ENCODE assay signal across 9 cellular contexts in the genomic region with DNA sequence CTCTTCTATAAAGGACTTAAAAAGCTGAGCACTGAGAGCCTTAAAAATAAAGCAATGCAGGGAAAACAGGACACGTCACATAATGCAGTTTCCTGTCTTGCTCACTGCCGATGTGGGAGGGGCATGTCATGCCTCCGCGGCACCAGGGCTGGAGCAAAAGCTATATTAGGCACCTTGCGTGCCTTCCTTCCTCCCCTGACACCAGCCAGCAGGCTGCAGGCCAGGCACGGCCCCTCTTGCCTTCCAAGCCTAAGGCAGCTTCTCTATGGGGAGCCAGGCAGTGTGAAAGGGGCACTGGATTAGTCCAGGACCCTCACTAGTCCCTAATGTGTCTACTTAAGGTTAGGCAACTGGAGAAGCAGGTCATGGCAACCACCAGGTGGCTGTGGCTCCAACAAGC. TPM values are rescaled to one million over a fixed set of nuclear protein-coding genes. Genes with fewer than 3 reads are reported as not detected.
A peak's percentile ranks its signal among the peaks of the same experiment; 100 is the strongest.
DNase-seq lines count a peak whose midpoint lies in the region; ATAC-seq, FAIRE-seq and TF ChIP-seq lines count a peak whose summit lies in the region.
"Had no signal": no experiment of that assay in that cellular context is flagged by ENCODE, and none has a peak within 500 bp of the region (broad histone marks: within the 10 kb centered on the region; RNA-seq: fewer than 3 reads in every experiment).

No MANE protein-coding gene starts in this region.

- peak; percentile 49 for DNase-seq in GM12891 (ENCODE audit: insufficient read length, low spot score)
- peak in 3 of 4 experiments; percentile 24 to 35 (median 27) for DNase-seq in activated CD4-positive, CD25-positive, alpha-beta regulatory T cell (lab: John Stamatoyannopoulos, UW)
- no peak for DNase-seq in endodermal cell
- DNase-seq in sciatic nerve (ENCODE audit: low spot score): no peak
- no peak for DNase-seq in SKM-1 (lab: John Stamatoyannopoulos, UW; ENCODE audit: unreplicated experiment)
- DNase-seq in kidney: no peak

- no peaks in the 10 kb centered on the region for H3K36me3 ChIP-seq in endodermal cell (ENCODE audit: control insufficient read depth, insufficient read depth, low read length)
- no peaks in the 10 kb centered on the region for H3K36me3 ChIP-seq in kidney (ENCODE audit: control insufficient read depth in 1 of 2, insufficient read depth in 2 of 2, low read length in 2 of 2)

- intact Hi-C loops in sciatic nerve (cut with DNase I): loop anchor here (10.0 kb wide), 1 partner anchor 139 kb away; no protein-coding TSS in a partner anchor
- intact Hi-C loops in kidney (cut with DNase I): loop anchor here (10.0 kb wide), 1 partner anchor 139 kb away; no protein-coding TSS in a partner anchor

- H3K36me3 Mint-ChIP-seq in endodermal cell (ENCODE audit: low read depth): no peaks in the 10 kb centered on the region

- ATAC-seq in HG02938 (IDR thresholded peaks at IDR 0.05; ENCODE audit: unreplicated experiment) (peak; percentile 49), sciatic nerve (peak; percentile 60), GM18520 (IDR thresholded peaks at IDR 0.05; ENCODE audit: unreplicated experiment) (no peak)

- H3K9ac ChIP-seq in endodermal cell (ENCODE audit: extremely low read depth, low read length, poor library complexity, severe bottlenecking) (no peak overlapping the region), kidney (ENCODE audit: low read length in 2 of 2) (no peak overlapping the region)

- H3K27me3 ChIP-seq in endodermal cell (ENCODE audit: control insufficient read depth, insufficient read depth, low read length, poor library complexity, severe bottlenecking): no peaks in the 10 kb centered on the region

- no peak for TF ChIP-seq POLR2A in GM12891 (IDR thresholded peaks at IDR 0.05; ENCODE audit: low read depth, low read length)

- H3K4me3 ChIP-seq in endodermal cell (ENCODE audit: low read length) (no peak overlapping the region), kidney (ENCODE audit: low read length in 2 of 2) (no peak overlapping the region)

- H3K9me3 Mint-ChIP-seq in endodermal cell: no peaks in the 10 kb centered on the region

- WGBS in endodermal cell (ENCODE audit: insufficient coverage in 1 of 2, insufficient read length in 1 of 2), 2 experiments: 89 to 93% methylated on average over 5 to 6 of the region's 6 CpGs

- H3K9me3 ChIP-seq in endodermal cell (ENCODE audit: control insufficient read depth, low read length): no peaks in the 10 kb centered on the region
- H3K9me3 ChIP-seq in kidney (ENCODE audit: control insufficient read depth in 1 of 2, low read length in 2 of 2): no peaks in the 10 kb centered on the region

- H3K4me1 Mint-ChIP-seq in endodermal cell: peaks cover 10% of the 10 kb centered on the region

- no peak overlapping the region for H3K27ac Mint-ChIP-seq in endodermal cell

- TF ChIP-seq CTCF in endodermal cell (conservative IDR thresholded peaks at IDR 0.05): peak; percentile 33
- TF ChIP-seq CTCF in kidney (IDR thresholded peaks at IDR 0.05; ENCODE audit: borderline replicate concordance, extremely low read depth, insufficient read depth): no peak

- H3K4me3 Mint-ChIP-seq in endodermal cell: no peak overlapping the region

- peaks cover 6% of the 10 kb centered on the region for H3K27me3 Mint-ChIP-seq in endodermal cell (ENCODE audit: insufficient read depth)

- H3K27ac ChIP-seq in endodermal cell (ENCODE audit: low read depth, low read length) (no peak overlapping the region), kidney (ENCODE audit: low read depth in 2 of 2, low read length in 2 of 2) (peak overlapping the region in 1 of 2 donors; percentile 23)

- H3K4me1 ChIP-seq in endodermal cell (ENCODE audit: control insufficient read depth, insufficient read depth, low read length) (no peaks in the 10 kb centered on the region), kidney (ENCODE audit: control insufficient read depth in 1 of 2, insufficient read depth in 1 of 2, low read depth in 1 of 2, low read length in 2 of 2) (no peaks in the 10 kb centered on the region)

- FAIRE-seq in GM12891 (lab: Jason Lieb, UNC) (peak; percentile 91), kidney (lab: Jason Lieb, UNC) (no peak)
- FAIRE-seq: H1 had no signal

TF ChIP-seq in GM12891, 5 proteins besides CTCF, POLR2A, EP300 and RAD21:
- TF ChIP-seq PAX5 (IDR thresholded peaks at IDR 0.05; ENCODE audit: insufficient read depth, low read length, severe bottlenecking): no peak
- no peak for TF ChIP-seq POLR2AphosphoS5 (IDR thresholded peaks at IDR 0.05; ENCODE audit: low read depth, low read length)
- TF ChIP-seq SPI1 (IDR thresholded peaks at IDR 0.05; ENCODE audit: low read depth, low read length): no peak
- no peak for TF ChIP-seq POU2F2 (IDR thresholded peaks at IDR 0.05; ENCODE audit: low read depth, low read length)
- no peak for TF ChIP-seq TAF1 (IDR thresholded peaks at IDR 0.05; ENCODE audit: low read depth, low read length)

RNA-seq across cellular contexts. Expression of gene MRPL35, which starts 26.3 kb away (rescaled TPM):
- polyA plus RNA-seq in GM12891 (2012; ENCODE audit: low read depth, missing spikeins): 59.4 TPM
- 10 to 100 TPM; 29.8 to 30.9 TPM for total RNA-seq in endodermal cell
- 31.9 TPM for polyA plus RNA-seq in endodermal cell (2013, experiment 1 of 2)
- polyA plus RNA-seq in endodermal cell (2013, experiment 2 of 2): 33.6 TPM
- total RNA-seq in sciatic nerve: 21.5 TPM
- 35.0 TPM for total RNA-seq in kidney
- polyA plus RNA-seq in kidney (ENCODE audit: insufficient read depth, low read depth, low replicate concordance): 93.1 TPM

RNA-seq across cellular contexts. Expression of gene IMMT, which starts 30.3 kb away (rescaled TPM):
- 77.0 TPM for polyA plus RNA-seq in GM12891 (2012; ENCODE audit: low read depth, missing spikeins)
- total RNA-seq in endodermal cell: 10 to 100 TPM; 96.8 to 99.9 TPM
- polyA plus RNA-seq in endodermal cell (2013, experiment 1 of 2): 108 TPM
- polyA plus RNA-seq in endodermal cell (2013, experiment 2 of 2): 101 TPM
- total RNA-seq in sciatic nerve: 60.0 TPM
- total RNA-seq in kidney: 74.0 TPM
- polyA plus RNA-seq in kidney (ENCODE audit: insufficient read depth, low read depth, low replicate concordance): 113 TPM

Comparison
In these comparisons a context has a peak if more than half of its experiments do, and no peak if none do; other contexts are left out.
1. DNase-seq: peak in GM12891 (single experiment) and activated CD4-positive, CD25-positive, alpha-beta regulatory T cell (3 of 4); none in endodermal cell (single experiment), sciatic nerve (single experiment), SKM-1 (single experiment) and kidney (single experiment).